ENCODE assay signal across 8 cellular contexts in genomic region chr3:128075516-128076464, GRCh38. TPM values are rescaled to one million over a fixed set of nuclear protein-coding genes. Genes with fewer than 3 reads are reported as not detected.
A peak's percentile ranks its signal among the peaks of the same experiment; 100 is the strongest.
DNase-seq lines count a peak whose midpoint lies in the region; ATAC-seq and TF ChIP-seq lines count a peak whose summit lies in the region.

No MANE protein-coding gene starts in this region.

- H3K9me3 ChIP-seq in smooth muscle cell (replicated peaks; ENCODE audit: low read depth) (no peaks in the 10 kb centered on the region), SJCRH30 (replicated peaks) (no peaks in the 10 kb centered on the region)

- peaks cover 86% of the 10 kb centered on the region for H4K20me1 ChIP-seq in smooth muscle cell (ENCODE audit: low read depth)

- H3F3A ChIP-seq in smooth muscle cell (ENCODE audit: low read depth) = peaks cover 32% of the 10 kb centered on the region

- H2AFZ ChIP-seq in smooth muscle cell (ENCODE audit: low read depth) = no peak overlapping the region

- peak overlapping the region; percentile 71 to 79 (median 78) for H3K4me3 Mint-ChIP-seq in immature natural killer cell

- H3K4me3 ChIP-seq in cardiac fibroblast (replicated peaks in 1 of 2; ENCODE audit: low read depth in 2 of 2, low read length in 2 of 2) = peak overlapping the region; percentile 36 to 40
- H3K4me3 ChIP-seq in smooth muscle cell = peak overlapping the region; percentile 47
- no peak overlapping the region for H3K4me3 ChIP-seq in SJCRH30

- peaks cover 10% of the 10 kb centered on the region for H3K4me1 ChIP-seq in smooth muscle cell (ENCODE audit: low read depth)
- H3K4me1 ChIP-seq in SJCRH30 = peaks cover 10% of the 10 kb centered on the region

- H3K9me3 Mint-ChIP-seq in immature natural killer cell = no peaks in the 10 kb centered on the region

- H3K27ac ChIP-seq in smooth muscle cell (ENCODE audit: low read depth) (no peak overlapping the region), SJCRH30 (no peak overlapping the region)

- WGBS in smooth muscle cell (ENCODE audit: low lambda C conversion rate) = 3% methylated on average over 74 of the region's 78 CpGs

- H3K27me3 ChIP-seq in smooth muscle cell (ENCODE audit: low read depth) (no peaks in the 10 kb centered on the region), SJCRH30 (no peaks in the 10 kb centered on the region)

- TF ChIP-seq CTCF in cardiac fibroblast (IDR thresholded peaks at IDR 0.05; ENCODE audit: low read depth, low read length) (peak; percentile 64), smooth muscle cell (IDR thresholded peaks at IDR 0.05; ENCODE audit: borderline replicate concordance, insufficient read depth, poor library complexity, severe bottlenecking) (peak; percentile 94)

- peak overlapping the region; percentile 43 for H3K9ac ChIP-seq in smooth muscle cell (ENCODE audit: low read depth)

- DNase-seq in Ammon's horn (ENCODE audit: low spot score) (peak; percentile 90), LHCN-M2 (ENCODE audit: low read depth) (peak; percentile 41), cardiac fibroblast (ENCODE audit: low read depth in 2 of 2) (peak; percentile 86 to 88), immature natural killer cell (peak; percentile 82 to 85 (median 84)), smooth muscle cell (lab: John Stamatoyannopoulos, UW; ENCODE audit: unreplicated experiment) (peak; percentile 89), SJCRH30 (no peak)
- DNase-seq in activated CD4-positive, CD25-positive, alpha-beta regulatory T cell (lab: John Stamatoyannopoulos, UW) = peak; percentile 73 to 77 (median 76)

- peak overlapping the region; percentile 91 for H3K4me2 ChIP-seq in smooth muscle cell

- peaks cover 10 to 19% of the 10 kb centered on the region in 2 donors for H3K4me1 Mint-ChIP-seq in immature natural killer cell

- H3K79me2 ChIP-seq in smooth muscle cell (ENCODE audit: low read depth) = no peaks in the 10 kb centered on the region

- H3K27ac Mint-ChIP-seq in immature natural killer cell = peak overlapping the region in 2 of 6 donors; percentile 40 to 66

- H3K27me3 Mint-ChIP-seq in immature natural killer cell (ENCODE audit: low read depth in 3 of 3) = peaks cover 4 to 16% (median 15%) of the 10 kb centered on the region in 3 donors

- H3K36me3 ChIP-seq in smooth muscle cell (ENCODE audit: low read depth) (no peaks in the 10 kb centered on the region), SJCRH30 (peaks cover 32% of the 10 kb centered on the region)

- peak; percentile 57 for ATAC-seq in GM19452 (IDR thresholded peaks at IDR 0.05; ENCODE audit: unreplicated experiment)

- peaks cover 3 to 25% (median 16%) of the 10 kb centered on the region in 3 donors for H3K36me3 Mint-ChIP-seq in immature natural killer cell

RNA-seq across cellular contexts. Expression of gene SEC61A1, which starts 23.6 kb away (rescaled TPM):
- total RNA-seq in LHCN-M2 (2014; rRNA removed) = 331 and 378 TPM in 2 replicates
- polyA plus RNA-seq in LHCN-M2 (2012) = 294 TPM
- polyA plus RNA-seq in immature natural killer cell = 100 to 1,000 TPM; 107 to 195 (median 172) TPM
- total RNA-seq in smooth muscle cell = 324 and 385 TPM in 2 replicates
- 310 and 392 TPM in 2 replicates for polyA plus RNA-seq in smooth muscle cell
- 148 TPM in 2 replicates for total RNA-seq in SJCRH30 (2014; rRNA removed; shearing (Covaris generic))

RNA-seq across cellular contexts. Expression of gene RUVBL1, which starts 47.8 kb away (rescaled TPM):
- total RNA-seq in LHCN-M2 (2014; rRNA removed) = 96.4 and 107 TPM in 2 replicates
- 57.4 TPM for polyA plus RNA-seq in LHCN-M2 (2012)
- polyA plus RNA-seq in immature natural killer cell = 10 to 100 TPM; 34.8 to 45.3 (median 44.3) TPM
- 25.5 and 32.9 TPM in 2 replicates for total RNA-seq in smooth muscle cell
- 36.9 and 37.1 TPM in 2 replicates for polyA plus RNA-seq in smooth muscle cell
- 133 and 135 TPM in 2 replicates for total RNA-seq in SJCRH30 (2014; rRNA removed; shearing (Covaris generic))

Comparison
In these comparisons a context has a peak if more than half of its experiments do, and no peak if none do; other contexts are left out.
1. DNase-seq: peak in Ammon's horn (single experiment), LHCN-M2 (single experiment), activated CD4-positive, CD25-positive, alpha-beta regulatory T cell (4 of 4), cardiac fibroblast (2 of 2), immature natural killer cell (3 of 3) and smooth muscle cell (single experiment); none in SJCRH30 (0 of 2).